Comparison of ENCODE assay signal across 28 cellular contexts in the genomic region with DNA sequence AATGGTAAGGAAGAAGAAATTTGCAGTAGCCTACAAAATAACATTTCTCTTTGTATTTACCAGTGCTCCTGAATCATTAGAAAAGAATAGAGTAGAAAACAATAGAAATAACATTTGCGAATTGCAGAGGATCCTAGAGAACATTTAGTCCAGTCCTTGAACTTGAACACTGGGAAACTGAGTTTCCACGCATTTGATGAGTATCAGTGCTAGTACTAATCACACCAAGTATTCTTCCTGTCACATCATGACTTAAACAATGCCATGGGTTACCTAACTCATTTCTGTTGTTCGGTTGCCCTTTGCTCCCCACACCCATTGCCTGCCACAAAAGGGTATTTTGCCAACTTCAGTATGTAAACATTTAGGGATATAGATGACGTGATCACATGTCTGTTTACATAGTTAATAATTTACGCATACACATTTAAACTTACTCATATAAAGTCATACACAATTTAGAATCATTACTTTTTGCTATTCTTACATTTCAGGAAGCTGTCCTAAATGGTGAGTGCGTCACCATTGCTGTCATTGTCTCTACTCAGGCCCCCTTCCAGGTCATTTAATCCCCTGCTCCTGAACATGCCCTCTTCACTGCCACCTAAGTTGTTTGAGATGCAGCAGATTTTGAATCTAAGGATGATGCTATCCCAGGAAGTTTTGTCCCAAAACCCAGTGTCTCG. TPM values are rescaled to one million over a fixed set of nuclear protein-coding genes. Genes with fewer than 3 reads are reported as not detected.
A peak's percentile ranks its signal among the peaks of the same experiment; 100 is the strongest.
DNase-seq lines count a peak whose midpoint lies in the region; ATAC-seq, FAIRE-seq and TF ChIP-seq lines count a peak whose summit lies in the region.
"Had no signal": no experiment of that assay in that cellular context is flagged by ENCODE, and none has a peak within 500 bp of the region (broad histone marks: within the 10 kb centered on the region; RNA-seq: fewer than 3 reads in every experiment).

No MANE protein-coding gene starts in this region.

- H3K4me1 ChIP-seq in HEK293 (ENCODE audit: control insufficient read depth, insufficient read depth, low read length) = peaks cover 26% of the 10 kb centered on the region
- peaks cover 13 to 28% of the 10 kb centered on the region in 2 donors for H3K4me1 ChIP-seq in mucosa of rectum (ENCODE audit: control insufficient read depth in 2 of 2, insufficient read depth in 2 of 2, low read length in 2 of 2)
- H3K4me1 ChIP-seq: BLaER1 treated with 17β-estradiol and CSF1 and Interleukin-3, amounts not matched to agents 10 nM and 100 nM had no signal

- POLR2A ChIA-PET in HEK293 (lab: Yijun Ruan, JAX) = no interaction called here

- FAIRE-seq in bronchial epithelial cell (lab: Jason Lieb, UNC) = no peak
- FAIRE-seq: astrocyte had no signal

- H3K27me3 ChIP-seq in bronchial epithelial cell (ENCODE audit: control insufficient read depth, insufficient read depth, low read length) (no peaks in the 10 kb centered on the region), mucosa of rectum (ENCODE audit: control insufficient read depth in 2 of 2, insufficient read depth in 2 of 2, low read length in 2 of 2) (no peaks in the 10 kb centered on the region)
- H3K27me3 ChIP-seq: BLaER1 treated with 17β-estradiol and CSF1 and Interleukin-3, amounts not matched to agents 10 nM and 100 nM; dorsolateral prefrontal cortex; stomach; tibial artery had no signal

- TF ChIP-seq CTCF in HEK293 (tag by site-specific recombination; IDR thresholded peaks at IDR 0.05) (no peak), bronchial epithelial cell (IDR thresholded peaks at IDR 0.05; ENCODE audit: insufficient read depth, low read length, severe bottlenecking) (no peak), coronary artery (IDR thresholded peaks at IDR 0.05) (no peak)

- no peak for ATAC-seq in HG02571 (IDR thresholded peaks at IDR 0.05; ENCODE audit: unreplicated experiment)
- ATAC-seq: left lobe of liver, natural killer cell had no signal

- H3K9me3 ChIP-seq in HEK293 (ENCODE audit: control insufficient read depth, insufficient read depth, low read depth, low read length) = no peaks in the 10 kb centered on the region
- no peaks in the 10 kb centered on the region for H3K9me3 ChIP-seq in mucosa of rectum (ENCODE audit: control insufficient read depth in 2 of 2, low read length in 2 of 2)
- H3K9me3 ChIP-seq: BLaER1 treated with 17β-estradiol and CSF1 and Interleukin-3, amounts not matched to agents 10 nM and 100 nM; stomach; tibial artery had no signal

- peak; percentile 46 for DNase-seq in COLO668 (lab: John Stamatoyannopoulos, UW; ENCODE audit: unreplicated experiment)
- peak; percentile 88 for DNase-seq in bronchial epithelial cell (ENCODE audit: low read depth)
- DNase-seq in coronary artery (ENCODE audit: low spot score) = no peak
- DNase-seq in NCI-H345 treated with DMSO at 0.1 percent for 48 hours (lab: John Stamatoyannopoulos, UW; ENCODE audit: unreplicated experiment) = no peak
- no peak for DNase-seq in CD1c-positive myeloid dendritic cell (ENCODE audit: extremely low spot score)
- DNase-seq: activated CD4-positive, alpha-beta T cell treated with anti-CD3 and anti-CD28 coated beads, Interleukin-2, amount 10 ng/mL, durations not matched to agents 24 days and 14 days; activated gamma-delta T cell treated with Interleukin-2 at 50 U/mL for 16 hours; activated T-cell treated with anti-CD3 and anti-CD28 coated beads, Interleukin-2, amount 50 U/mL, for 24 hours; caudate nucleus; dorsolateral prefrontal cortex; GOT3; hypothalamus; immature natural killer cell; natural killer cell; NCI-H1417; NCI-H2081 treated with DMSO at 0.1 percent for 48 hours; SHP77 treated with DMSO at 0.1 percent for 48 hours; stimulated activated CD8-positive, alpha-beta memory T cell treated with anti-CD3 and anti-CD28 coated beads, Interleukin-4, amount 100 ng/mL, for 48 hours; stomach; SW 1271; tibial artery had no signal

- CTCF ChIA-PET in HEK293 (lab: Yijun Ruan, JAX) = no interaction called here

- H3K27ac ChIP-seq in HEK293 (ENCODE audit: extremely low read depth, low read depth, low read length) = no peak overlapping the region
- peak overlapping the region; percentile 71 to 72 for H3K27ac ChIP-seq in mucosa of rectum (ENCODE audit: low read depth in 2 of 2, low read length in 2 of 2)
- H3K27ac ChIP-seq in coronary artery = peak overlapping the region in 1 of 2 donors; percentile 12
- H3K27ac ChIP-seq: BLaER1 treated with 17β-estradiol and CSF1 and Interleukin-3, amounts not matched to agents 10 nM and 100 nM; dorsolateral prefrontal cortex; skin epidermis; stomach had no signal

- H3K4me3 ChIP-seq in HEK293 (ENCODE audit: low read depth, low read length) (no peak overlapping the region), bronchial epithelial cell (ENCODE audit: low read depth, low read length) (no peak overlapping the region), mucosa of rectum (ENCODE audit: low read length in 2 of 2) (peak overlapping the region in 1 of 2 donors; percentile 26), coronary artery (no peak overlapping the region)
- H3K4me3 ChIP-seq: BLaER1 treated with 17β-estradiol and CSF1 and Interleukin-3, amounts not matched to agents 10 nM and 100 nM; dorsolateral prefrontal cortex; skin epidermis; stomach; tibial artery had no signal

- no peak overlapping the region for H3K9ac ChIP-seq in mucosa of rectum (ENCODE audit: low read depth in 1 of 2, low read length in 2 of 2)
- H3K9ac ChIP-seq: BLaER1 treated with 17β-estradiol and CSF1 and Interleukin-3, amounts not matched to agents 10 nM and 100 nM had no signal

- no peaks in the 10 kb centered on the region for H3K36me3 ChIP-seq in HEK293 (ENCODE audit: control insufficient read depth in 2 of 2, insufficient read depth in 1 of 2, low read length in 2 of 2)
- peaks cover 1% of the 10 kb centered on the region for H3K36me3 ChIP-seq in bronchial epithelial cell (ENCODE audit: control insufficient read depth, insufficient read depth, low read length)
- no peaks in the 10 kb centered on the region for H3K36me3 ChIP-seq in mucosa of rectum (ENCODE audit: control insufficient read depth in 2 of 2, insufficient read depth in 2 of 2, low read length in 2 of 2)
- H3K36me3 ChIP-seq: stomach had no signal

TF ChIP-seq in HEK293, 187 proteins besides CTCF, POLR2A, EP300 and RAD21 (continues in another document):
- no peak for TF ChIP-seq ZNF747 (tag by site-specific recombination; IDR thresholded peaks at IDR 0.05)
- no peak for TF ChIP-seq TRIM28 (IDR thresholded peaks at IDR 0.05; ENCODE audit: borderline replicate concordance, low read length)
- TF ChIP-seq ZNF791 (tag by site-specific recombination; IDR thresholded peaks at IDR 0.05) = no peak
- TF ChIP-seq ZNF239 (tag by site-specific recombination; IDR thresholded peaks at IDR 0.05) = no peak
- TF ChIP-seq ZNF19 (tag by site-specific recombination; IDR thresholded peaks at IDR 0.05; ENCODE audit: low read depth) = no peak
- no peak for TF ChIP-seq ZNF302 (tag by site-specific recombination; IDR thresholded peaks at IDR 0.05; ENCODE audit: low read depth)
- no peak for TF ChIP-seq ZNF549 (tag by site-specific recombination; IDR thresholded peaks at IDR 0.05)
- TF ChIP-seq ZNF621 (tag by site-specific recombination; IDR thresholded peaks at IDR 0.05) = no peak
- no peak for TF ChIP-seq ZBTB20 (tag by site-specific recombination; IDR thresholded peaks at IDR 0.05)
- no peak for TF ChIP-seq ZNF140 (tag by site-specific recombination; IDR thresholded peaks at IDR 0.05)
- no peak for TF ChIP-seq ZEB2 (tag by site-specific recombination; IDR thresholded peaks at IDR 0.05)
- TF ChIP-seq, protein P1, sequence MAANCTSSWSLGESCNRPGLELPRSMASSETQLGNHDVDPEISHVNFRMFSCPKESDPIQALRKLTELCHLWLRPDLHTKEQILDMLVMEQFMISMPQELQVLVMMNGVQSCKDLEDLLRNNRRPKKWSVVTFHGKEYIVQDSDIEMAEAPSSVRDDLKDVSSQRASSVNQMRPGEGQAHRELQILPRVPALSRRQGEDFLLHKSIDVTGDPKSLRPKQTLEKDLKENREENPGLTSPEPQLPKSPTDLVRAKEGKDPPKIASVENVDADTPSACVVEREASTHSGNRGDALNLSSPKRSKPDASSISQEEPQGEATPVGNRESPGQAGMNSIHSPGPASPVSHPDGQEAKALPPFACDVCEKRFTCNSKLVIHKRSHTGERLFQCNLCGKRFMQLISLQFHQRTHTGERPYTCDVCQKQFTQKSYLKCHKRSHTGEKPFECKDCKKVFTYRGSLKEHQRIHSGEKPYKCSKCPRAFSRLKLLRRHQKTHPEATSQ (tag by site-specific recombination; IDR thresholded peaks at IDR 0.05) = no peak
- no peak for TF ChIP-seq ZNF529 (tag by site-specific recombination; IDR thresholded peaks at IDR 0.05; ENCODE audit: insufficient replicate concordance)
- TF ChIP-seq, protein P2, sequence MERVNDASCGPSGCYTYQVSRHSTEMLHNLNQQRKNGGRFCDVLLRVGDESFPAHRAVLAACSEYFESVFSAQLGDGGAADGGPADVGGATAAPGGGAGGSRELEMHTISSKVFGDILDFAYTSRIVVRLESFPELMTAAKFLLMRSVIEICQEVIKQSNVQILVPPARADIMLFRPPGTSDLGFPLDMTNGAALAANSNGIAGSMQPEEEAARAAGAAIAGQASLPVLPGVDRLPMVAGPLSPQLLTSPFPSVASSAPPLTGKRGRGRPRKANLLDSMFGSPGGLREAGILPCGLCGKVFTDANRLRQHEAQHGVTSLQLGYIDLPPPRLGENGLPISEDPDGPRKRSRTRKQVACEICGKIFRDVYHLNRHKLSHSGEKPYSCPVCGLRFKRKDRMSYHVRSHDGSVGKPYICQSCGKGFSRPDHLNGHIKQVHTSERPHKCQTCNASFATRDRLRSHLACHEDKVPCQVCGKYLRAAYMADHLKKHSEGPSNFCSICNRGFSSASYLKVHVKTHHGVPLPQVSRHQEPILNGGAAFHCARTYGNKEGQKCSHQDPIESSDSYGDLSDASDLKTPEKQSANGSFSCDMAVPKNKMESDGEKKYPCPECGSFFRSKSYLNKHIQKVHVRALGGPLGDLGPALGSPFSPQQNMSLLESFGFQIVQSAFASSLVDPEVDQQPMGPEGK (tag by site-specific recombination; IDR thresholded peaks at IDR 0.05) = 0 out of 2 replicates have a peak, but pooled peaks have one; percentile 31
- no peak for TF ChIP-seq GLIS2 (tag by site-specific recombination; IDR thresholded peaks at IDR 0.05)

RNA-seq across cellular contexts. Expression of a gene that starts 42.3 kb away (rescaled TPM):
- total RNA-seq in bronchial epithelial cell = 35.3 and 45.7 TPM in 2 replicates

Comparison
In these comparisons a context has a peak if more than half of its experiments do, and no peak if none do; other contexts are left out.
1. DNase-seq: peak in COLO668 (single experiment) and bronchial epithelial cell (single experiment); none in coronary artery (single experiment), NCI-H345 treated with DMSO at 0.1 percent for 48 hours (single experiment) and CD1c-positive myeloid dendritic cell (single experiment).